Comparison of ENCODE assay signal across 31 cellular contexts in genomic region chr6:33764036-33764435, GRCh38. TPM values are rescaled to one million over a fixed set of nuclear protein-coding genes. Genes with fewer than 3 reads are reported as not detected.
"Had no signal": no experiment of that assay in that cellular context is flagged by ENCODE, and none has a peak within 500 bp of the region (broad histone marks: within the 10 kb centered on the region; RNA-seq: fewer than 3 reads in every experiment).

No MANE protein-coding gene starts in this region.

- H3K4me1 Mint-ChIP-seq: endodermal cell had no signal

- ATAC-seq: effector memory CD8-positive, alpha-beta T cell; esophagus mucosa; gastrocnemius medialis; heart right ventricle; left cardiac atrium; left lung; left ventricle myocardium superior; lower lobe of right lung had no signal

- DNase-seq: colonic mucosa; cortex of kidney; effector CD8-positive, alpha-beta T cell; effector memory CD8-positive, alpha-beta T cell; endodermal cell; erythroblast; esophagus squamous epithelium; foreskin fibroblast; foreskin melanocyte; gastrocnemius medialis; glutamatergic neuron; head of caudate nucleus; heart right ventricle; hippocampal formation; left cardiac atrium; left lung; left ventricle myocardium superior; lower lobe of right lung; mesendoderm; midbrain had no signal

- H3K4me3 Mint-ChIP-seq: dendritic cell treated with granulocyte-macrophage colony-stimulating factor and Interleukin-4, amounts not matched to agents 40 ng/mL and 50 ng/mL, for 4 days; effector memory CD8-positive, alpha-beta T cell; endodermal cell had no signal

- H3K27ac ChIP-seq: colonic mucosa, epithelial cell of prostate, esophagus squamous epithelium, heart right ventricle, left lung, lower lobe of right lung had no signal

- H3K27ac Mint-ChIP-seq: dendritic cell treated with granulocyte-macrophage colony-stimulating factor and Interleukin-4, amounts not matched to agents 40 ng/mL and 50 ng/mL, for 4 days; effector memory CD8-positive, alpha-beta T cell had no signal

- H3K4me1 ChIP-seq: colonic mucosa had no signal

- H3K36me3 ChIP-seq: colonic mucosa, esophagus squamous epithelium, gastrocnemius medialis, heart right ventricle, left lung, lower lobe of right lung had no signal

- H3K9me3 Mint-ChIP-seq: dendritic cell treated with granulocyte-macrophage colony-stimulating factor and Interleukin-4, amounts not matched to agents 40 ng/mL and 50 ng/mL, for 4 days; effector memory CD8-positive, alpha-beta T cell had no signal

- H3K27me3 ChIP-seq: colonic mucosa, esophagus squamous epithelium, gastrocnemius medialis, left lung had no signal

- H3K4me3 ChIP-seq: colonic mucosa, esophagus squamous epithelium, gastrocnemius medialis, heart right ventricle, left lung, lower lobe of right lung had no signal

- H3K9me3 ChIP-seq: colonic mucosa, esophagus squamous epithelium, gastrocnemius medialis, left lung, lower lobe of right lung had no signal

RNA-seq across cellular contexts. Expression of gene IP6K3, which starts 17.3 kb away (rescaled TPM):
- total RNA-seq: dermis microvascular lymphatic vessel endothelial cell, endodermal cell, glomerular endothelial cell, lung microvascular endothelial cell, mononuclear cell had no signal
- polyA plus RNA-seq: keratinocyte had no signal

RNA-seq across cellular contexts. Expression of gene MLN, which starts 39.8 kb away (rescaled TPM):
- total RNA-seq: dermis microvascular lymphatic vessel endothelial cell, endodermal cell, esophagus mucosa, esophagus squamous epithelium, gastrocnemius medialis, glomerular endothelial cell, heart right ventricle, kidney epithelial cell, left cardiac atrium, left lung, left ventricle myocardium superior, lower leg skin, lower lobe of right lung, lung microvascular endothelial cell, mononuclear cell, mucosa of gallbladder had no signal
- polyA plus RNA-seq: heart right ventricle, keratinocyte had no signal
